Comparison of ENCODE assay signal across 18 cellular contexts in the genomic region with DNA sequence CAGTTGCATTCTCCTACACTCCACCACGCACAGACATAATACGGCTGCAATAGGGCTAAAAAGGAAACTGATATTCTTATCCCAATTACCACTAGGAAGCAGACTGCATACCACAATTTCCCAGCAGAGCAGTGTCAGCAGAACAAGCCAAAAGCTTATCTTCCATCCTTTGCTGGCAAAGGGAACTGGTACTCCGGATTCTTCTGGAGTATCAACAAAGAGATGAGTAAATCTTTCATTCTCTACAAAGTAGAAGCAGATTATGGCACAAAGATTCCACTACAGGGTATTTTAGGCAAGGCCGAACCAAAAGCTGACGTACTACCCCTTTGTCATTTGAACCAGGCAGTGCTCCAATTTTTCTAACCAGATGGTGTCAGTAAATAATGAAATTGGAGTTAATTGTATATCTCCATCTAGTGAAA. TPM values are rescaled to one million over a fixed set of nuclear protein-coding genes. Genes with fewer than 3 reads are reported as not detected.
DNase-seq lines count a peak whose midpoint lies in the region; ATAC-seq and TF ChIP-seq lines count a peak whose summit lies in the region.
"Had no signal": no experiment of that assay in that cellular context is flagged by ENCODE, and none has a peak within 500 bp of the region (broad histone marks: within the 10 kb centered on the region; RNA-seq: fewer than 3 reads in every experiment).

No MANE protein-coding gene starts in this region.

- peaks cover 0 to 12% of the 10 kb centered on the region in 2 donors for H3K36me3 Mint-ChIP-seq in CD14-positive monocyte
- peaks cover 21% of the 10 kb centered on the region for H3K36me3 Mint-ChIP-seq in stimulated activated effector memory CD8-positive, alpha-beta T cell treated with anti-CD3 and anti-CD28 coated beads, Interleukin-12 subunit alpha, Interleukin-12 subunit beta, amount 100 ng/mL, for 72 hours
- H3K36me3 Mint-ChIP-seq: brain had no signal

- no peaks in the 10 kb centered on the region for H3K9me3 ChIP-seq in PC-9 (ENCODE audit: insufficient read depth, low read depth)
- H3K9me3 ChIP-seq: upper lobe of left lung had no signal

- POLR2A ChIA-PET in PC-9 (lab: Charles Lee; ENCODE audit: unreplicated experiment): no interaction called here

- intact Hi-C loops in CD14-positive monocyte (cut with micrococcal nuclease) (no loop called here), PC-9 (cut with micrococcal nuclease; ENCODE audit: unreplicated experiment) (no loop called here)

- no peaks in the 10 kb centered on the region for H4K20me1 ChIP-seq in PC-9 (ENCODE audit: insufficient read depth)

- H3K9me3 Mint-ChIP-seq in CD14-positive monocyte: peaks cover 0 to 3% (median 0%) of the 10 kb centered on the region in 7 donors
- no peaks in the 10 kb centered on the region for H3K9me3 Mint-ChIP-seq in stimulated activated effector memory CD8-positive, alpha-beta T cell treated with anti-CD3 and anti-CD28 coated beads, Interleukin-12 subunit alpha, Interleukin-12 subunit beta, amount 100 ng/mL, for 72 hours

- H3K9me2 ChIP-seq in PC-9 (ENCODE audit: insufficient read depth): no peaks in the 10 kb centered on the region

- H3K4me2 ChIP-seq in PC-9: no peak overlapping the region

- no peak overlapping the region for H3K4me3 Mint-ChIP-seq in CD14-positive monocyte
- no peak overlapping the region for H3K4me3 Mint-ChIP-seq in stimulated activated effector memory CD8-positive, alpha-beta T cell treated with anti-CD3 and anti-CD28 coated beads, Interleukin-12 subunit alpha, Interleukin-12 subunit beta, amount 100 ng/mL, for 72 hours
- H3K4me3 Mint-ChIP-seq: activated naive CD4-positive, alpha-beta T cell treated with anti-CD3 and anti-CD28 coated beads for 36 hours; brain; stimulated activated naive B cell treated with anti-CD40 and anti-IgM and Interleukin-4, amounts not matched to agents 10 μg/mL and 1 μg/mL and 100 μg/mL, for 72 hours had no signal

- no peaks in the 10 kb centered on the region for H3K27me3 Mint-ChIP-seq in CD14-positive monocyte (ENCODE audit: low read depth in 3 of 3)
- H3K27me3 Mint-ChIP-seq: brain; stimulated activated naive B cell treated with anti-CD40 and anti-IgM and Interleukin-4, amounts not matched to agents 10 μg/mL and 1 μg/mL and 100 μg/mL, for 72 hours had no signal

- H3K27ac ChIP-seq in PC-9: no peak overlapping the region

- no peaks in the 10 kb centered on the region for H3K79me2 ChIP-seq in PC-9 (ENCODE audit: low read depth)

- DNase-seq in CD14-positive monocyte (ENCODE audit: low spot score) (no peak), NCI-H2171 treated with DMSO at 0.1 percent for 48 hours (lab: John Stamatoyannopoulos, UW) (peak; percentile 65), choroid plexus epithelial cell (ENCODE audit: low read depth) (peak; percentile 48), medulla oblongata (ENCODE audit: extremely low spot score) (peak; percentile 7), NCI-H2227 treated with DMSO at 0.1 percent for 48 hours (lab: John Stamatoyannopoulos, UW) (no peak), PC-9 (no peak)
- no peak for DNase-seq in stimulated activated effector memory CD8-positive, alpha-beta T cell treated with anti-CD3 and anti-CD28 coated beads, Interleukin-12 subunit alpha, Interleukin-12 subunit beta, amount 100 ng/mL, for 72 hours (ENCODE audit: low spot score in 2 of 2)
- DNase-seq: activated CD4-positive, CD25-positive, alpha-beta regulatory T cell treated with anti-CD3 and anti-CD28 coated beads, Interleukin-2, amount 50 U/mL, for 72 hours; activated CD8-positive, alpha-beta memory T cell treated with anti-CD3 and anti-CD28 coated beads, Interleukin-2, amount 50 U/mL, for 48 hours; activated naive CD4-positive, alpha-beta T cell treated with anti-CD3 and anti-CD28 coated beads for 36 hours; effector CD4-positive, alpha-beta T cell; NCI-H774; stimulated activated naive B cell treated with anti-CD40 and anti-IgM and Interleukin-4, amounts not matched to agents 10 μg/mL and 1 μg/mL and 100 μg/mL, for 72 hours; upper lobe of left lung had no signal

- peaks cover 53% of the 10 kb centered on the region for H3K4me1 Mint-ChIP-seq in CD14-positive monocyte
- H3K4me1 Mint-ChIP-seq in stimulated activated effector memory CD8-positive, alpha-beta T cell treated with anti-CD3 and anti-CD28 coated beads, Interleukin-12 subunit alpha, Interleukin-12 subunit beta, amount 100 ng/mL, for 72 hours: peaks cover 62% of the 10 kb centered on the region
- H3K4me1 Mint-ChIP-seq: brain had no signal

- H3K36me3 ChIP-seq in PC-9 (ENCODE audit: low read depth): no peaks in the 10 kb centered on the region
- H3K36me3 ChIP-seq: upper lobe of left lung had no signal

- H3K27ac Mint-ChIP-seq in CD14-positive monocyte: peak overlapping the region in 2 of 7 donors; percentile 26 to 63
- no peak overlapping the region for H3K27ac Mint-ChIP-seq in stimulated activated effector memory CD8-positive, alpha-beta T cell treated with anti-CD3 and anti-CD28 coated beads, Interleukin-12 subunit alpha, Interleukin-12 subunit beta, amount 100 ng/mL, for 72 hours
- H3K27ac Mint-ChIP-seq: activated naive CD4-positive, alpha-beta T cell treated with anti-CD3 and anti-CD28 coated beads for 36 hours; stimulated activated naive B cell treated with anti-CD40 and anti-IgM and Interleukin-4, amounts not matched to agents 10 μg/mL and 1 μg/mL and 100 μg/mL, for 72 hours had no signal

- CTCF ChIA-PET in PC-9 (lab: Charles Lee): no interaction called here

- TF ChIP-seq CTCF in CD14-positive monocyte (IDR thresholded peaks at IDR 0.05) (peak; percentile 7), choroid plexus epithelial cell (conservative IDR thresholded peaks at IDR 0.05; ENCODE audit: low read depth, low read length) (no peak), PC-9 (conservative IDR thresholded peaks at IDR 0.05) (no peak)

- H2AFZ ChIP-seq in PC-9: no peak overlapping the region

- H3F3A ChIP-seq in PC-9 (ENCODE audit: insufficient read depth, low read depth): no peaks in the 10 kb centered on the region

- BruUV-seq in PC-9 (replicated peaks; lab: Mats Ljungman, UMichigan): no TSS peak

- no peaks in the 10 kb centered on the region for H3K4me1 ChIP-seq in PC-9 (replicated peaks; ENCODE audit: insufficient read depth)
- H3K4me1 ChIP-seq: upper lobe of left lung had no signal

- no peak overlapping the region for H3K4me3 ChIP-seq in choroid plexus epithelial cell (ENCODE audit: low read depth, low read length)
- H3K4me3 ChIP-seq in PC-9: no peak overlapping the region
- H3K4me3 ChIP-seq: K562, upper lobe of left lung had no signal

- H3K27me3 ChIP-seq in PC-9 (ENCODE audit: insufficient read depth, low read depth): no peaks in the 10 kb centered on the region
- H3K27me3 ChIP-seq: upper lobe of left lung had no signal

- ATAC-seq in GM18520 (IDR thresholded peaks at IDR 0.05; ENCODE audit: unreplicated experiment): no peak
- ATAC-seq in stimulated activated effector memory CD8-positive, alpha-beta T cell treated with anti-CD3 and anti-CD28 coated beads, Interleukin-12 subunit alpha, Interleukin-12 subunit beta, amount 100 ng/mL, for 72 hours: no peak
- ATAC-seq: K562; stimulated activated naive B cell treated with anti-CD40 and anti-IgM and Interleukin-4, amounts not matched to agents 10 μg/mL and 1 μg/mL and 100 μg/mL, for 72 hours had no signal

RNA-seq across cellular contexts. Expression of a gene that starts 56.5 kb away (rescaled TPM):
- polyA plus RNA-seq in CD14-positive monocyte: not detected
- not detected in 2 replicates for total RNA-seq in PC-9 (2021)
- total RNA-seq: mesenteric fat pad had no signal
- polyA plus RNA-seq: K562 had no signal

Comparison
In these comparisons a context has a peak if more than half of its experiments do, and no peak if none do; other contexts are left out.
1. DNase-seq: peak in NCI-H2171 treated with DMSO at 0.1 percent for 48 hours (single experiment), choroid plexus epithelial cell (single experiment) and medulla oblongata (single experiment); none in CD14-positive monocyte (single experiment), NCI-H2227 treated with DMSO at 0.1 percent for 48 hours (single experiment), PC-9 (0 of 2) and stimulated activated effector memory CD8-positive, alpha-beta T cell treated with anti-CD3 and anti-CD28 coated beads, Interleukin-12 subunit alpha, Interleukin-12 subunit beta, amount 100 ng/mL, for 72 hours (0 of 2).